ENCODE assay signal across 30 cellular contexts in the genomic region with DNA sequence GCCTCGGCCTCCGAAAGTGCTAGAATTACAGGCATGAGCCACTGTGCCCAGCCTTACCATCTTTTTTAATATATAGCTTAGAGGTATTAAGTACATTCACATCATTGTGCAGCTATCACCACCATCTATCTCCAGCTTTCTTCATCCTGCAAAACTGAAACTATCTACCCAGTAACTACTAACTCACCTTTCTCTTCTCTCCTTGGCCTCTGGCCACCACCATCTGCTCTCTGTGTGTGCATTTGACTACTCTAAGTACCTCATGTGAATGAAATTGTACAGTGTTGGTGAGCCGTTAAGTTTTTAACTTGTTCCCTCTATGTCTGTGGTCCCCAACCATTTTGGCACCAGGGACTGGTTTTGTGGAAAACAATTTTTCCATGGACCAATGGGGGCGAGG.
"Had no signal": no experiment of that assay in that cellular context is flagged by ENCODE, and none has a peak within 500 bp of the region (broad histone marks: within the 10 kb centered on the region; RNA-seq: fewer than 3 reads in every experiment).

No MANE protein-coding gene starts in this region.

- H3K4me3 Mint-ChIP-seq: activated CD4-positive, alpha-beta memory T cell treated with anti-CD3 and anti-CD28 coated beads, Interleukin-2, amount 10 ng/mL, durations not matched to agents 7 days and 5 days; activated CD8-positive, alpha-beta memory T cell treated with anti-CD3 and anti-CD28 coated beads, Interleukin-2, amount 10 ng/mL, durations not matched to agents 7 days and 5 days; activated naive CD4-positive, alpha-beta T cell treated with anti-CD3 and anti-CD28 coated beads for 36 hours; activated naive CD8-positive, alpha-beta T cell; activated naive CD8-positive, alpha-beta T cell treated with anti-CD3 and anti-CD28 coated beads, Interleukin-2, amount 50 U/mL, for 24 hours; brain; IgD-negative memory B cell; T-helper 2 cell treated with Interferon-gamma antibody and Interleukin-4, amounts not matched to agents 5 μg/mL and 100 μg/mL, for 36 hours; WTC11 had no signal

- H3K9me3 ChIP-seq: MG63, SJCRH30 had no signal

- ATAC-seq: activated CD4-positive, CD25-positive, alpha-beta regulatory T cell treated with anti-CD3 and anti-CD28 coated beads, Interleukin-2, amount 50 U/mL, for 24 hours; activated CD8-positive, alpha-beta memory T cell treated with anti-CD3 and anti-CD28 coated beads, Interleukin-2, amount 10 ng/mL, durations not matched to agents 7 days and 5 days; activated naive CD8-positive, alpha-beta T cell treated with anti-CD3 and anti-CD28 coated beads, Interleukin-2, amount 50 U/mL, for 24 hours; Panc1; WTC11 had no signal

- H3K9me3 Mint-ChIP-seq: IgD-negative memory B cell; T-helper 2 cell treated with Interferon-gamma antibody and Interleukin-4, amounts not matched to agents 5 μg/mL and 100 μg/mL, for 36 hours had no signal

- H3K27ac Mint-ChIP-seq: activated CD4-positive, alpha-beta memory T cell treated with anti-CD3 and anti-CD28 coated beads, Interleukin-2, amount 10 ng/mL, durations not matched to agents 7 days and 5 days; activated CD8-positive, alpha-beta memory T cell treated with anti-CD3 and anti-CD28 coated beads, Interleukin-2, amount 10 ng/mL, durations not matched to agents 7 days and 5 days; activated naive CD4-positive, alpha-beta T cell treated with anti-CD3 and anti-CD28 coated beads for 36 hours; activated naive CD8-positive, alpha-beta T cell; activated naive CD8-positive, alpha-beta T cell treated with anti-CD3 and anti-CD28 coated beads, Interleukin-2, amount 50 U/mL, for 24 hours; brain; IgD-negative memory B cell; T-helper 2 cell treated with Interferon-gamma antibody and Interleukin-4, amounts not matched to agents 5 μg/mL and 100 μg/mL, for 36 hours; WTC11 had no signal

- H3K27me3 Mint-ChIP-seq: activated CD4-positive, alpha-beta memory T cell treated with anti-CD3 and anti-CD28 coated beads, Interleukin-2, amount 10 ng/mL, durations not matched to agents 7 days and 5 days; activated CD8-positive, alpha-beta memory T cell treated with anti-CD3 and anti-CD28 coated beads, Interleukin-2, amount 10 ng/mL, durations not matched to agents 7 days and 5 days; activated naive CD8-positive, alpha-beta T cell; activated naive CD8-positive, alpha-beta T cell treated with anti-CD3 and anti-CD28 coated beads, Interleukin-2, amount 50 U/mL, for 24 hours; IgD-negative memory B cell had no signal

- DNase-seq: activated CD4-positive, alpha-beta memory T cell treated with anti-CD3 and anti-CD28 coated beads, Interleukin-2, amount 10 ng/mL, durations not matched to agents 7 days and 5 days; activated CD4-positive, alpha-beta T cell treated with anti-CD3 and anti-CD28 coated beads for 4 hours; activated CD4-positive, alpha-beta T cell treated with anti-CD3 and anti-CD28 coated beads, Interleukin-2, amount 50 U/mL, for 1 hour; activated CD8-positive, alpha-beta memory T cell treated with anti-CD3 and anti-CD28 coated beads for 24 hours; activated CD8-positive, alpha-beta memory T cell treated with anti-CD3 and anti-CD28 coated beads, Interleukin-2, amount 10 ng/mL, durations not matched to agents 7 days and 5 days; activated CD8-positive, alpha-beta memory T cell treated with anti-CD3 and anti-CD28 coated beads, Interleukin-2, amount 50 U/mL, for 48 hours; activated gamma-delta T cell treated with Interleukin-2 at 50 U/mL for 16 hours; activated naive CD4-positive, alpha-beta T cell treated with anti-CD3 and anti-CD28 coated beads for 36 hours; activated naive CD8-positive, alpha-beta T cell treated with anti-CD3 and anti-CD28 coated beads, Interleukin-2, amount 50 U/mL, for 24 hours; anterior cingulate cortex; central memory CD4-positive, alpha-beta T cell; Karpas-422; KBM-7; MG63; NCI-H1048; NCI-H146; NCI-H1930; NCI-H2081 treated with DMSO at 0.1 percent for 48 hours; NCI-H510A; NCI-H526; NCI-H748 treated with DMSO at 0.1 percent for 48 hours; SHP77; SJCRH30 had no signal
